18 cellular contexts compared by ENCODE assay signal in genomic region chr18:43192408-43192807, GRCh38.
A peak's percentile ranks its signal among the peaks of the same experiment; 100 is the strongest.
DNase-seq lines count a peak whose midpoint lies in the region; ATAC-seq, FAIRE-seq and TF ChIP-seq lines count a peak whose summit lies in the region.
"Had no signal": no experiment of that assay in that cellular context is flagged by ENCODE, and none has a peak within 500 bp of the region (broad histone marks: within the 10 kb centered on the region; RNA-seq: fewer than 3 reads in every experiment).

No MANE protein-coding gene starts in this region.

- no peak for TF ChIP-seq CTCF in kidney (IDR thresholded peaks at IDR 0.05; ENCODE audit: borderline replicate concordance, extremely low read depth, insufficient read depth)

- H3K9me3 ChIP-seq in kidney (ENCODE audit: control insufficient read depth in 1 of 2, low read length in 2 of 2), result no peaks in the 10 kb centered on the region
- H3K9me3 ChIP-seq: BLaER1 treated with 17β-estradiol and CSF1 and Interleukin-3, amounts not matched to agents 10 nM and 100 nM; right lobe of liver; SJCRH30 had no signal

- intact Hi-C loops in kidney (cut with DNase I), result no loop called here

- FAIRE-seq in kidney (lab: Jason Lieb, UNC), result no peak

- H3K4me3 ChIP-seq in kidney (ENCODE audit: low read length in 2 of 2), result no peak overlapping the region
- H3K4me3 ChIP-seq: BLaER1 treated with 17β-estradiol and CSF1 and Interleukin-3, amounts not matched to agents 10 nM and 100 nM; right lobe of liver; SJCRH30 had no signal

- peak; percentile 65 for ATAC-seq in GM18909 (IDR thresholded peaks at IDR 0.05; ENCODE audit: poor library complexity, unreplicated experiment)
- ATAC-seq in HG02623 (IDR thresholded peaks at IDR 0.05; ENCODE audit: unreplicated experiment), result peak; percentile 91
- ATAC-seq in HG03558 (IDR thresholded peaks at IDR 0.05; ENCODE audit: extremely low read depth, unreplicated experiment), result peak; percentile 72
- no peak for ATAC-seq in HG02970 (IDR thresholded peaks at IDR 0.05; ENCODE audit: low FRiP score, unreplicated experiment)
- ATAC-seq: natural killer cell treated with Interleukin-12 subunit alpha and Interleukin-12 subunit beta and Interleukin-15 and Interleukin-18, amount 100 ng/mL, for 72 hours; right lobe of liver had no signal

- H3K4me1 ChIP-seq in kidney (ENCODE audit: control insufficient read depth in 1 of 2, insufficient read depth in 1 of 2, low read depth in 1 of 2, low read length in 2 of 2), result no peaks in the 10 kb centered on the region
- H3K4me1 ChIP-seq: BLaER1 treated with 17β-estradiol and CSF1 and Interleukin-3, amounts not matched to agents 10 nM and 100 nM; right lobe of liver; SJCRH30 had no signal

- no peak overlapping the region for H3K9ac ChIP-seq in kidney (ENCODE audit: low read length in 2 of 2)
- H3K9ac ChIP-seq: BLaER1 treated with 17β-estradiol and CSF1 and Interleukin-3, amounts not matched to agents 10 nM and 100 nM had no signal

- no peak overlapping the region for H3K27ac ChIP-seq in kidney (ENCODE audit: low read depth in 2 of 2, low read length in 2 of 2)
- H3K27ac ChIP-seq: BLaER1 treated with 17β-estradiol and CSF1 and Interleukin-3, amounts not matched to agents 10 nM and 100 nM; right lobe of liver; SJCRH30; VCaP had no signal

- no peaks in the 10 kb centered on the region for H3K36me3 ChIP-seq in kidney (ENCODE audit: control insufficient read depth in 1 of 2, insufficient read depth in 2 of 2, low read length in 2 of 2)
- H3K36me3 ChIP-seq: BLaER1 treated with 17β-estradiol and CSF1 and Interleukin-3, amounts not matched to agents 10 nM and 100 nM; right lobe of liver; SJCRH30 had no signal

- peak; percentile 66 for DNase-seq in iris pigment epithelial cell (ENCODE audit: low read depth)
- no peak for DNase-seq in kidney
- no peak for DNase-seq in hippocampal formation (lab: John Stamatoyannopoulos, UW)
- no peak for DNase-seq in activated CD4-positive, CD25-positive, alpha-beta regulatory T cell (lab: John Stamatoyannopoulos, UW)
- DNase-seq: activated CD8-positive, alpha-beta memory T cell treated with anti-CD3 and anti-CD28 coated beads, Interleukin-2, amount 50 U/mL, for 4 hours; dermis blood vessel endothelial cell; IMR-90; NCI-H146; NCI-H774; right lobe of liver; SJCRH30 had no signal
